In genomic region chr2:45275806-45276205, GRCh38 we compare ENCODE assay signal across 21 cellular contexts.
DNase-seq lines count a peak whose midpoint lies in the region; ATAC-seq and TF ChIP-seq lines count a peak whose summit lies in the region.
"Had no signal": no experiment of that assay in that cellular context is flagged by ENCODE, and none has a peak within 500 bp of the region (broad histone marks: within the 10 kb centered on the region; RNA-seq: fewer than 3 reads in every experiment).

No MANE protein-coding gene starts in this region.

- CTCF ChIA-PET in OCI-LY7 (lab: Charles Lee; ENCODE audit: unreplicated experiment), result no interaction called here
- CTCF ChIA-PET in mammary epithelial cell (lab: Charles Lee; ENCODE audit: low non-redundant PET), result no interaction called here

- H3K36me3 ChIP-seq in OCI-LY7 (ENCODE audit: insufficient read depth, low read length), result no peaks in the 10 kb centered on the region
- no peaks in the 10 kb centered on the region for H3K36me3 ChIP-seq in mammary epithelial cell (ENCODE audit: insufficient read depth, low read length)
- H3K36me3 ChIP-seq: BLaER1, MG63 had no signal

- H3K4me3 ChIP-seq in OCI-LY7 (ENCODE audit: low read depth, low read length, poor library complexity, severe bottlenecking) (no peak overlapping the region), mammary epithelial cell (replicated peaks in 1 of 3; ENCODE audit: insufficient read depth in 1 of 3, low read depth in 2 of 3, low read length in 3 of 3) (no peak overlapping the region)
- H3K4me3 ChIP-seq: BLaER1, MG63, psoas muscle had no signal

- no peaks in the 10 kb centered on the region for H3K27me3 ChIP-seq in mammary epithelial cell (ENCODE audit: insufficient read depth, low read length)
- H3K27me3 ChIP-seq: BLaER1, MG63 had no signal

- DNase-seq in OCI-LY7 (ENCODE audit: low spot score) (no peak), mammary epithelial cell (peak; percentile 77), osteocyte (ENCODE audit: extremely low spot score, unreplicated experiment) (no peak), SKM-1 treated with dmso at 0.1 percent for 144 hours (lab: John Stamatoyannopoulos, UW; ENCODE audit: unreplicated experiment) (no peak)
- no peak for DNase-seq in stimulated activated naive CD8-positive, alpha-beta T cell treated with anti-CD3 and anti-CD28 coated beads, Interleukin-15, amount 100 ng/mL, for 72 hours
- DNase-seq in activated CD4-positive, alpha-beta T cell treated with anti-CD3 and anti-CD28 coated beads, Interleukin-2, amount 50 U/mL, for 4 hours, result no peak
- DNase-seq: activated CD4-positive, alpha-beta T cell treated with anti-CD3 and anti-CD28 coated beads for 36 hours; aorta; DMS 273 treated with DMSO at 0.1 percent for 48 hours; effector memory CD4-positive, alpha-beta T cell; GF-D8; MG63; NCI-H187; NCI-H774; nephron progenitor cell; psoas muscle had no signal

- H3K27ac Mint-ChIP-seq in osteocyte (ENCODE audit: unreplicated experiment), result peak overlapping the region; percentile 84
- no peak overlapping the region for H3K27ac Mint-ChIP-seq in stimulated activated naive CD8-positive, alpha-beta T cell treated with anti-CD3 and anti-CD28 coated beads, Interleukin-15, amount 100 ng/mL, for 72 hours
- H3K27ac Mint-ChIP-seq: activated CD4-positive, alpha-beta T cell treated with anti-CD3 and anti-CD28 coated beads for 36 hours; activated naive CD4-positive, alpha-beta T cell treated with anti-CD3 and anti-CD28 coated beads, Interleukin-2, amount 50 U/mL, for 24 hours; activated T-helper 1 cell treated with anti-CD3 and anti-CD28 coated beads, Interleukin-12 subunit alpha, Interleukin-12 subunit beta, Interleukin-2, Interleukin-4 antibody, amounts not matched to agents 30 ng/mL and 10 ng/mL and 1 ng/mL, durations not matched to agents 14 hours and 24 hours and 36 hours had no signal

- no peaks in the 10 kb centered on the region for H3K79me2 ChIP-seq in OCI-LY7 (ENCODE audit: insufficient read depth, low read depth, low read length)
- no peaks in the 10 kb centered on the region for H3K79me2 ChIP-seq in mammary epithelial cell (ENCODE audit: insufficient read depth, low read length)

- H4K20me1 ChIP-seq in OCI-LY7 (ENCODE audit: insufficient read depth, low read length), result no peaks in the 10 kb centered on the region
- no peaks in the 10 kb centered on the region for H4K20me1 ChIP-seq in mammary epithelial cell (ENCODE audit: insufficient read depth, low read length)
- H4K20me1 ChIP-seq: BLaER1 had no signal

- H3K4me2 ChIP-seq in OCI-LY7 (ENCODE audit: low read length) (no peak overlapping the region), mammary epithelial cell (ENCODE audit: insufficient read depth, low read depth, low read length) (peak overlapping the region; percentile 42)
- H3K4me2 ChIP-seq: BLaER1 had no signal

- no peaks in the 10 kb centered on the region for H3K9me2 ChIP-seq in OCI-LY7 (ENCODE audit: insufficient read depth, low read length)

- ATAC-seq in stimulated activated naive CD8-positive, alpha-beta T cell treated with anti-CD3 and anti-CD28 coated beads, Interleukin-15, amount 100 ng/mL, for 72 hours, result no peak
- ATAC-seq in GM18519 (IDR thresholded peaks at IDR 0.05; ENCODE audit: low FRiP score, unreplicated experiment), result no peak
- ATAC-seq: activated CD4-positive, alpha-beta T cell treated with anti-CD3 and anti-CD28 coated beads for 36 hours had no signal

- BruUV-seq in OCI-LY7 (replicated peaks; lab: Mats Ljungman, UMichigan) (no TSS peak), mammary epithelial cell (replicated peaks; lab: Mats Ljungman, UMichigan) (TSS peak; percentile 48)

- H3K9me3 ChIP-seq in OCI-LY7 (ENCODE audit: low read length), result no peaks in the 10 kb centered on the region
- no peaks in the 10 kb centered on the region for H3K9me3 ChIP-seq in mammary epithelial cell (replicated peaks; ENCODE audit: insufficient read depth, low read length)
- H3K9me3 ChIP-seq: BLaER1, MG63, psoas muscle had no signal

- peak overlapping the region; percentile 96; the same call in 1 of the 2 replicates for H3K27ac ChIP-seq in 22Rv1
- no peak overlapping the region for H3K27ac ChIP-seq in OCI-LY7 (ENCODE audit: low read depth, low read length, poor library complexity, severe bottlenecking)
- no peak overlapping the region for H3K27ac ChIP-seq in mammary epithelial cell (ENCODE audit: insufficient read depth, low read depth, low read length)
- H3K27ac ChIP-seq: BLaER1, psoas muscle had no signal

- no peak overlapping the region for H3K4me3 Mint-ChIP-seq in osteocyte (ENCODE audit: unreplicated experiment)
- H3K4me3 Mint-ChIP-seq in stimulated activated naive CD8-positive, alpha-beta T cell treated with anti-CD3 and anti-CD28 coated beads, Interleukin-15, amount 100 ng/mL, for 72 hours, result no peak overlapping the region
- H3K4me3 Mint-ChIP-seq: activated CD4-positive, alpha-beta T cell treated with anti-CD3 and anti-CD28 coated beads for 36 hours; activated naive CD4-positive, alpha-beta T cell treated with anti-CD3 and anti-CD28 coated beads, Interleukin-2, amount 50 U/mL, for 24 hours; activated T-helper 1 cell treated with anti-CD3 and anti-CD28 coated beads, Interleukin-12 subunit alpha, Interleukin-12 subunit beta, Interleukin-2, Interleukin-4 antibody, amounts not matched to agents 30 ng/mL and 10 ng/mL and 1 ng/mL, durations not matched to agents 14 hours and 24 hours and 36 hours had no signal

- intact Hi-C loops in OCI-LY7 (cut with micrococcal nuclease; ENCODE audit: unreplicated experiment), result no loop called here
- intact Hi-C loops in mammary epithelial cell (cut with micrococcal nuclease), result loop anchor here (5.0 kb wide), 1 partner anchor 99 kb away; no protein-coding TSS in a partner anchor

- in situ Hi-C loops in mammary epithelial cell (cut with MboI; ENCODE audit: low sequenced_read_pairs in 2 of 2), result no loop called here

- no peaks in the 10 kb centered on the region for H3K36me3 Mint-ChIP-seq in osteocyte (ENCODE audit: unreplicated experiment)
- H3K36me3 Mint-ChIP-seq: activated naive CD4-positive, alpha-beta T cell treated with anti-CD3 and anti-CD28 coated beads, Interleukin-2, amount 50 U/mL, for 24 hours had no signal

- H3K4me1 Mint-ChIP-seq in osteocyte (ENCODE audit: unreplicated experiment), result peaks cover 58% of the 10 kb centered on the region
- no peaks in the 10 kb centered on the region for H3K4me1 Mint-ChIP-seq in stimulated activated naive CD8-positive, alpha-beta T cell treated with anti-CD3 and anti-CD28 coated beads, Interleukin-15, amount 100 ng/mL, for 72 hours
- H3K4me1 Mint-ChIP-seq: activated CD4-positive, alpha-beta T cell treated with anti-CD3 and anti-CD28 coated beads for 36 hours; activated naive CD4-positive, alpha-beta T cell treated with anti-CD3 and anti-CD28 coated beads, Interleukin-2, amount 50 U/mL, for 24 hours had no signal

- dilution Hi-C loops in mammary epithelial cell (cut with HindIII; ENCODE audit: low sequenced_read_pairs), result no loop called here

- H3K27me3 Mint-ChIP-seq in osteocyte (ENCODE audit: unreplicated experiment), result no peaks in the 10 kb centered on the region
- H3K27me3 Mint-ChIP-seq in stimulated activated naive CD8-positive, alpha-beta T cell treated with anti-CD3 and anti-CD28 coated beads, Interleukin-15, amount 100 ng/mL, for 72 hours, result peaks cover 17% of the 10 kb centered on the region

- H2AFZ ChIP-seq in OCI-LY7 (ENCODE audit: low read length) (peak overlapping the region; percentile 34), mammary epithelial cell (ENCODE audit: low read depth, low read length) (no peak overlapping the region)

- POLR2A ChIA-PET in OCI-LY7 (lab: Charles Lee), result no interaction called here

- no peaks in the 10 kb centered on the region for H3K9me3 Mint-ChIP-seq in osteocyte (ENCODE audit: unreplicated experiment)
- H3K9me3 Mint-ChIP-seq in stimulated activated naive CD8-positive, alpha-beta T cell treated with anti-CD3 and anti-CD28 coated beads, Interleukin-15, amount 100 ng/mL, for 72 hours, result no peaks in the 10 kb centered on the region
- H3K9me3 Mint-ChIP-seq: activated naive CD4-positive, alpha-beta T cell treated with anti-CD3 and anti-CD28 coated beads, Interleukin-2, amount 50 U/mL, for 24 hours; activated T-helper 1 cell treated with anti-CD3 and anti-CD28 coated beads, Interleukin-12 subunit alpha, Interleukin-12 subunit beta, Interleukin-2, Interleukin-4 antibody, amounts not matched to agents 30 ng/mL and 10 ng/mL and 1 ng/mL, durations not matched to agents 14 hours and 24 hours and 36 hours; nephron progenitor cell had no signal

- peaks cover 4% of the 10 kb centered on the region for H3K4me1 ChIP-seq in OCI-LY7 (ENCODE audit: insufficient read depth, low read length, poor library complexity, severe bottlenecking)
- H3K4me1 ChIP-seq in mammary epithelial cell (ENCODE audit: insufficient read depth, low read length), result peaks cover 25% of the 10 kb centered on the region
- H3K4me1 ChIP-seq: psoas muscle had no signal

- no peak overlapping the region for H3K9ac ChIP-seq in mammary epithelial cell (ENCODE audit: insufficient read depth, low read length)
- H3K9ac ChIP-seq: BLaER1 had no signal

- TF ChIP-seq CTCF in 22Rv1 (IDR thresholded peaks at IDR 0.05) (no peak), OCI-LY7 (conservative IDR thresholded peaks at IDR 0.05; ENCODE audit: low read length) (no peak), mammary epithelial cell (conservative IDR thresholded peaks at IDR 0.05 in 1 of 2, IDR thresholded peaks at IDR 0.05 in 1 of 2; ENCODE audit: extremely low read depth in 1 of 2, insufficient read depth in 1 of 2, low read depth in 1 of 2, low read length in 2 of 2) (no peak), osteocyte (IDR thresholded peaks at IDR 0.05) (no peak)

- WGBS in mammary epithelial cell (ENCODE audit: low coverage, missing lambda C conversion rate), result 17% methylated on average over 1 of the region's 1 CpG
